ENCODE assay signal across 25 cellular contexts in genomic region chr2:19250906-19251305, GRCh38.
"Had no signal": no experiment of that assay in that cellular context is flagged by ENCODE, and none has a peak within 500 bp of the region (broad histone marks: within the 10 kb centered on the region; RNA-seq: fewer than 3 reads in every experiment).

No MANE protein-coding gene starts in this region.

- H3K27me3 ChIP-seq: left lung, ovary, right atrium auricular region, right lobe of liver, spleen, suprapubic skin, tibial nerve, uterus had no signal

- FAIRE-seq: islet of Langerhans, kidney had no signal

- H3K27ac Mint-ChIP-seq: immature natural killer cell; naive B cell; natural killer cell; progenitor cell of endocrine pancreas; stimulated activated effector memory CD8-positive, alpha-beta T cell treated with anti-CD3 and anti-CD28 coated beads, Interleukin-12 subunit alpha, Interleukin-12 subunit beta, amount 100 ng/mL, for 72 hours; stimulated activated naive CD8-positive, alpha-beta T cell treated with anti-CD3 and anti-CD28 coated beads, Interleukin-15, Interleukin-2, amounts not matched to agents 100 ng/mL and 50 ng/mL, for 24 hours; type B pancreatic cell had no signal

- H3K36me3 ChIP-seq: left lung, lower lobe of right lung, ovary, right atrium auricular region, right lobe of liver, spleen, suprapubic skin, tibial nerve, uterus had no signal

- H3K27me3 Mint-ChIP-seq: naive B cell; progenitor cell of endocrine pancreas; stimulated activated naive CD8-positive, alpha-beta T cell treated with anti-CD3 and anti-CD28 coated beads, Interleukin-15, Interleukin-2, amounts not matched to agents 100 ng/mL and 50 ng/mL, for 24 hours; type B pancreatic cell had no signal

- H3K4me3 Mint-ChIP-seq: immature natural killer cell; naive B cell; natural killer cell; stimulated activated effector memory CD8-positive, alpha-beta T cell treated with anti-CD3 and anti-CD28 coated beads, Interleukin-12 subunit alpha, Interleukin-12 subunit beta, amount 100 ng/mL, for 72 hours; stimulated activated naive CD8-positive, alpha-beta T cell treated with anti-CD3 and anti-CD28 coated beads, Interleukin-15, Interleukin-2, amounts not matched to agents 100 ng/mL and 50 ng/mL, for 24 hours; type B pancreatic cell had no signal

- DNase-seq: hypothalamus; immature natural killer cell; kidney; left colon; left lung; lower lobe of right lung; mammary epithelial cell; mesenchymal stem cell; naive B cell; natural killer cell; ovary; right lobe of liver; spleen; stimulated activated CD4-positive, alpha-beta T cell treated with anti-CD3 and anti-CD28 coated beads, Interleukin-4, amount 100 ng/mL, for 24 hours; stimulated activated naive CD4-positive, alpha-beta T cell; uterus had no signal

- H3K4me3 ChIP-seq: left lung, lower lobe of right lung, ovary, right atrium auricular region, right lobe of liver, skin epidermis, spleen, suprapubic skin, tibial nerve, uterus had no signal

- H3K36me3 Mint-ChIP-seq: immature natural killer cell; naive B cell; natural killer cell; stimulated activated effector memory CD8-positive, alpha-beta T cell treated with anti-CD3 and anti-CD28 coated beads, Interleukin-12 subunit alpha, Interleukin-12 subunit beta, amount 100 ng/mL, for 72 hours; type B pancreatic cell had no signal

- ATAC-seq: left colon; left lung; lower lobe of right lung; natural killer cell; right lobe of liver; stimulated activated effector memory CD8-positive, alpha-beta T cell treated with anti-CD3 and anti-CD28 coated beads, Interleukin-12 subunit alpha, Interleukin-12 subunit beta, amount 100 ng/mL, for 72 hours had no signal

- H3K9me3 ChIP-seq: left lung, lower lobe of right lung, ovary, right atrium auricular region, right lobe of liver, spleen, suprapubic skin, tibial nerve, uterus had no signal

- H3K4me1 ChIP-seq: left lung, lower lobe of right lung, right atrium auricular region, right lobe of liver, spleen, tibial nerve, uterus had no signal

- H3K9me3 Mint-ChIP-seq: type B pancreatic cell had no signal

- H3K27ac ChIP-seq: left lung, lower lobe of right lung, ovary, right atrium auricular region, right lobe of liver, skin epidermis, spleen, suprapubic skin, tibial nerve, uterus had no signal

- H3K4me1 Mint-ChIP-seq: immature natural killer cell; naive B cell; natural killer cell; stimulated activated effector memory CD8-positive, alpha-beta T cell treated with anti-CD3 and anti-CD28 coated beads, Interleukin-12 subunit alpha, Interleukin-12 subunit beta, amount 100 ng/mL, for 72 hours had no signal
